In genomic region chr5:17327048-17327447, GRCh38 we compare ENCODE assay signal across 21 cellular contexts.
"Had no signal": no experiment of that assay in that cellular context is flagged by ENCODE, and none has a peak within 500 bp of the region (broad histone marks: within the 10 kb centered on the region; RNA-seq: fewer than 3 reads in every experiment).

No MANE protein-coding gene starts in this region.

- H3K27ac ChIP-seq: esophagus squamous epithelium, gastroesophageal sphincter, heart left ventricle, neural progenitor cell, spleen, upper lobe of left lung had no signal

- H3K9me3 ChIP-seq: esophagus squamous epithelium, gastroesophageal sphincter, heart left ventricle, upper lobe of left lung had no signal

- DNase-seq: activated CD4-positive, alpha-beta T cell treated with anti-CD3 and anti-CD28 coated beads for 4 hours; activated CD4-positive, alpha-beta T cell treated with anti-CD3 and anti-CD28 coated beads, Interleukin-2, amount 50 U/mL, for 48 hours; activated CD4-positive, CD25-positive, alpha-beta regulatory T cell; activated naive CD4-positive, alpha-beta T cell treated with Interleukin-2 at 50 U/mL for 16 hours; activated naive CD8-positive, alpha-beta T cell treated with anti-CD3 and anti-CD28 coated beads for 36 hours; activated T-cell treated with anti-CD3 and anti-CD28 coated beads, Interleukin-2, amount 50 U/mL, for 48 hours; cortex of kidney; endodermal cell; esophagus squamous epithelium; heart left ventricle; naive thymus-derived CD8-positive, alpha-beta T cell; spleen; stimulated activated CD4-positive, alpha-beta T cell treated with anti-CD3 and anti-CD28 coated beads, Interleukin-4, amount 100 ng/mL, for 1 hour; stimulated activated naive CD4-positive, alpha-beta T cell treated with Interleukin-2 at 50 U/mL for 16 hours; T-helper 17 cell; upper lobe of left lung had no signal

- FAIRE-seq: astrocyte, keratinocyte had no signal

- H3K4me2 ChIP-seq: neural progenitor cell had no signal

- H3K4me1 ChIP-seq: esophagus squamous epithelium, gastroesophageal sphincter, heart left ventricle, neural progenitor cell, spleen, upper lobe of left lung had no signal

- ATAC-seq: gastroesophageal sphincter; heart left ventricle; left lobe of liver; naive thymus-derived CD8-positive, alpha-beta T cell; T-helper 17 cell had no signal

- H3K4me3 ChIP-seq: esophagus squamous epithelium, gastroesophageal sphincter, heart left ventricle, neural progenitor cell, spleen, upper lobe of left lung had no signal
